32 cellular contexts compared by ENCODE assay signal in genomic region chr1:154803203-154803920, GRCh38.
DNase-seq lines count a peak whose midpoint lies in the region; ATAC-seq and TF ChIP-seq lines count a peak whose summit lies in the region.
"Had no signal": no experiment of that assay in that cellular context is flagged by ENCODE, and none has a peak within 500 bp of the region (broad histone marks: within the 10 kb centered on the region; RNA-seq: fewer than 3 reads in every experiment).

No MANE protein-coding gene starts in this region.

- DNase-seq in EH (ENCODE audit: low read depth), result peak; percentile 9
- peak; percentile 62 to 66 for DNase-seq in SHP77 (lab: John Stamatoyannopoulos, UW)
- peak; percentile 8 for DNase-seq in mesenchymal stem cell
- no peak for DNase-seq in activated CD4-positive, alpha-beta memory T cell treated with anti-CD3 and anti-CD28 coated beads for 36 hours
- no peak for DNase-seq in activated naive CD8-positive, alpha-beta T cell treated with anti-CD3 and anti-CD28 coated beads, Interleukin-2, amount 50 U/mL, for 24 hours
- no peak for DNase-seq in NCI-H2107 treated with DMSO at 0.1 percent for 48 hours (lab: John Stamatoyannopoulos, UW; ENCODE audit: unreplicated experiment)
- DNase-seq in osteocyte (ENCODE audit: extremely low spot score, unreplicated experiment), result no peak
- DNase-seq: ACHN; activated CD4-positive, alpha-beta T cell treated with anti-CD3 and anti-CD28 coated beads, Interleukin-2, amount 10 ng/mL, durations not matched to agents 24 days and 14 days; activated CD8-positive, alpha-beta memory T cell treated with anti-CD3 and anti-CD28 coated beads, Interleukin-2, amount 10 ng/mL, durations not matched to agents 7 days and 5 days; activated naive CD4-positive, alpha-beta T cell treated with Interleukin-2 at 50 U/mL for 16 hours; activated T-cell treated with anti-CD3 and anti-CD28 coated beads, Interleukin-2, amount 50 U/mL, for 72 hours; adrenal gland; BE2C; brain microvascular endothelial cell; DND-41; left ventricle myocardium superior; midbrain; NCI-H1694; NCI-H2171 treated with DMSO at 0.1 percent for 48 hours; NCI-H510A treated with DMSO at 0.1 percent for 48 hours; ovary; stimulated activated CD4-positive, alpha-beta T cell treated with anti-CD3 and anti-CD28 coated beads, Interleukin-4, amount 100 ng/mL, for 24 hours; T-helper 2 cell had no signal

- no peak overlapping the region for H2BK120ac ChIP-seq in mesenchymal stem cell (ENCODE audit: low read depth, low read length)

- no peak overlapping the region for H2AFZ ChIP-seq in mesenchymal stem cell (ENCODE audit: low read depth, low read length)

- ATAC-seq in activated naive CD8-positive, alpha-beta T cell treated with anti-CD3 and anti-CD28 coated beads, Interleukin-2, amount 50 U/mL, for 24 hours, result no peak
- ATAC-seq: activated CD8-positive, alpha-beta memory T cell treated with anti-CD3 and anti-CD28 coated beads, Interleukin-2, amount 10 ng/mL, durations not matched to agents 7 days and 5 days; activated T-cell treated with anti-CD3 and anti-CD28 coated beads, Interleukin-2, amount 50 U/mL, for 72 hours; HCT116; stimulated activated effector memory CD8-positive, alpha-beta T cell treated with anti-CD3 and anti-CD28 coated beads, Interleukin-12 subunit alpha, Interleukin-12 subunit beta, amount 100 ng/mL, for 72 hours had no signal

- H3K4me2 ChIP-seq in BLaER1 (peak overlapping the region; percentile 39), mesenchymal stem cell (ENCODE audit: low read length, poor library complexity, severe bottlenecking) (no peak overlapping the region)
- H3K4me2 ChIP-seq: KMS-11 had no signal

- no peak overlapping the region for H3K4me3 Mint-ChIP-seq in activated CD4-positive, alpha-beta memory T cell treated with anti-CD3 and anti-CD28 coated beads for 36 hours
- H3K4me3 Mint-ChIP-seq in activated naive CD8-positive, alpha-beta T cell treated with anti-CD3 and anti-CD28 coated beads, Interleukin-2, amount 50 U/mL, for 24 hours, result no peak overlapping the region
- H3K4me3 Mint-ChIP-seq in osteocyte (ENCODE audit: unreplicated experiment), result no peak overlapping the region
- H3K4me3 Mint-ChIP-seq: activated CD4-positive, alpha-beta T cell treated with anti-CD3 and anti-CD28 coated beads, Interleukin-2, amount 10 ng/mL, durations not matched to agents 24 days and 14 days; activated CD8-positive, alpha-beta memory T cell treated with anti-CD3 and anti-CD28 coated beads, Interleukin-2, amount 10 ng/mL, durations not matched to agents 7 days and 5 days; activated T-cell treated with anti-CD3 and anti-CD28 coated beads, Interleukin-2, amount 50 U/mL, for 72 hours; natural killer cell treated with Interleukin-12 subunit alpha and Interleukin-12 subunit beta and Interleukin-15 and Interleukin-18, amount 100 ng/mL, for 72 hours; stimulated activated effector memory CD8-positive, alpha-beta T cell treated with anti-CD3 and anti-CD28 coated beads, Interleukin-12 subunit alpha, Interleukin-12 subunit beta, amount 100 ng/mL, for 72 hours had no signal

- peaks cover 16% of the 10 kb centered on the region for H3K27me3 Mint-ChIP-seq in activated CD4-positive, alpha-beta memory T cell treated with anti-CD3 and anti-CD28 coated beads for 36 hours
- H3K27me3 Mint-ChIP-seq in activated naive CD8-positive, alpha-beta T cell treated with anti-CD3 and anti-CD28 coated beads, Interleukin-2, amount 50 U/mL, for 24 hours, result peaks cover 21% of the 10 kb centered on the region
- H3K27me3 Mint-ChIP-seq in osteocyte (ENCODE audit: unreplicated experiment), result peaks cover 65% of the 10 kb centered on the region

- H3K9ac ChIP-seq in BLaER1, result no peak overlapping the region
- no peak overlapping the region for H3K9ac ChIP-seq in mesenchymal stem cell (ENCODE audit: low read length)
- H3K9ac ChIP-seq: KMS-11 had no signal

- H3K4me1 ChIP-seq in BLaER1 (peaks cover 52% of the 10 kb centered on the region), mesenchymal stem cell (ENCODE audit: control insufficient read depth, insufficient read depth, low read depth, low read length) (no peaks in the 10 kb centered on the region)
- H3K4me1 ChIP-seq: adrenal gland had no signal

- WGBS in mesenchymal stem cell, result 76% methylated on average over 8 of the region's 8 CpGs

- peaks cover 2% of the 10 kb centered on the region; the same call in 1 of the 2 replicates for H4K20me1 ChIP-seq in BLaER1

- H3K27ac Mint-ChIP-seq in activated CD4-positive, alpha-beta memory T cell treated with anti-CD3 and anti-CD28 coated beads for 36 hours, result no peak overlapping the region
- no peak overlapping the region for H3K27ac Mint-ChIP-seq in activated naive CD8-positive, alpha-beta T cell treated with anti-CD3 and anti-CD28 coated beads, Interleukin-2, amount 50 U/mL, for 24 hours
- no peak overlapping the region for H3K27ac Mint-ChIP-seq in osteocyte (ENCODE audit: unreplicated experiment)
- H3K27ac Mint-ChIP-seq: activated CD4-positive, alpha-beta T cell treated with anti-CD3 and anti-CD28 coated beads, Interleukin-2, amount 10 ng/mL, durations not matched to agents 24 days and 14 days; activated CD8-positive, alpha-beta memory T cell treated with anti-CD3 and anti-CD28 coated beads, Interleukin-2, amount 10 ng/mL, durations not matched to agents 7 days and 5 days; activated T-cell treated with anti-CD3 and anti-CD28 coated beads, Interleukin-2, amount 50 U/mL, for 72 hours; natural killer cell treated with Interleukin-12 subunit alpha and Interleukin-12 subunit beta and Interleukin-15 and Interleukin-18, amount 100 ng/mL, for 72 hours; stimulated activated effector memory CD8-positive, alpha-beta T cell treated with anti-CD3 and anti-CD28 coated beads, Interleukin-12 subunit alpha, Interleukin-12 subunit beta, amount 100 ng/mL, for 72 hours had no signal

- no peaks in the 10 kb centered on the region for H3K4me1 Mint-ChIP-seq in activated CD4-positive, alpha-beta memory T cell treated with anti-CD3 and anti-CD28 coated beads for 36 hours (ENCODE audit: low read depth)
- H3K4me1 Mint-ChIP-seq in activated naive CD8-positive, alpha-beta T cell treated with anti-CD3 and anti-CD28 coated beads, Interleukin-2, amount 50 U/mL, for 24 hours, result peaks cover 5% of the 10 kb centered on the region
- no peaks in the 10 kb centered on the region for H3K4me1 Mint-ChIP-seq in osteocyte (ENCODE audit: unreplicated experiment)
- H3K4me1 Mint-ChIP-seq: activated CD8-positive, alpha-beta memory T cell treated with anti-CD3 and anti-CD28 coated beads, Interleukin-2, amount 10 ng/mL, durations not matched to agents 7 days and 5 days; stimulated activated effector memory CD8-positive, alpha-beta T cell treated with anti-CD3 and anti-CD28 coated beads, Interleukin-12 subunit alpha, Interleukin-12 subunit beta, amount 100 ng/mL, for 72 hours had no signal

- H2AK5ac ChIP-seq in mesenchymal stem cell (ENCODE audit: low read length, severe bottlenecking), result no peak overlapping the region

- no peak overlapping the region for H3K4ac ChIP-seq in mesenchymal stem cell (ENCODE audit: low read depth in 1 of 2, low read length in 2 of 2)

- no peak overlapping the region for H4K91ac ChIP-seq in mesenchymal stem cell (ENCODE audit: low read length)

- no peak overlapping the region for H2BK12ac ChIP-seq in mesenchymal stem cell (ENCODE audit: low read length in 2 of 2)

- no peak overlapping the region for H3K23ac ChIP-seq in mesenchymal stem cell (ENCODE audit: low read length in 2 of 2)

- no peak overlapping the region for H2BK5ac ChIP-seq in mesenchymal stem cell (ENCODE audit: low read depth, low read length, poor library complexity, severe bottlenecking)

- intact Hi-C loops in activated CD4-positive, alpha-beta memory T cell treated with anti-CD3 and anti-CD28 coated beads for 36 hours (cut with micrococcal nuclease), result no loop called here

- no peaks in the 10 kb centered on the region for H3K9me3 Mint-ChIP-seq in activated CD4-positive, alpha-beta memory T cell treated with anti-CD3 and anti-CD28 coated beads for 36 hours
- no peaks in the 10 kb centered on the region for H3K9me3 Mint-ChIP-seq in activated naive CD8-positive, alpha-beta T cell treated with anti-CD3 and anti-CD28 coated beads, Interleukin-2, amount 50 U/mL, for 24 hours
- no peaks in the 10 kb centered on the region for H3K9me3 Mint-ChIP-seq in osteocyte (ENCODE audit: unreplicated experiment)
- H3K9me3 Mint-ChIP-seq: activated CD4-positive, alpha-beta T cell treated with anti-CD3 and anti-CD28 coated beads, Interleukin-2, amount 10 ng/mL, durations not matched to agents 24 days and 14 days; activated T-cell treated with anti-CD3 and anti-CD28 coated beads, Interleukin-2, amount 50 U/mL, for 72 hours; natural killer cell treated with Interleukin-12 subunit alpha and Interleukin-12 subunit beta and Interleukin-15 and Interleukin-18, amount 100 ng/mL, for 72 hours; stimulated activated effector memory CD8-positive, alpha-beta T cell treated with anti-CD3 and anti-CD28 coated beads, Interleukin-12 subunit alpha, Interleukin-12 subunit beta, amount 100 ng/mL, for 72 hours had no signal

- H3K27me3 ChIP-seq in BLaER1 (peaks cover 30% of the 10 kb centered on the region), mesenchymal stem cell (ENCODE audit: control insufficient read depth in 1 of 2, insufficient read depth in 1 of 2, low read length in 2 of 2) (peaks cover 90 to 94% of the 10 kb centered on the region in 2 experiments)
- H3K27me3 ChIP-seq: adrenal gland, BE2C, ovary, right atrium auricular region had no signal

- H3K27ac ChIP-seq in BLaER1 (no peak overlapping the region), mesenchymal stem cell (ENCODE audit: low read length, poor library complexity, severe bottlenecking) (no peak overlapping the region)
- H3K27ac ChIP-seq: adrenal gland, brain microvascular endothelial cell, HL-60, KMS-11, ovary, right atrium auricular region, RWPE1 had no signal

- CTCF ChIA-PET in activated CD4-positive, alpha-beta memory T cell treated with anti-CD3 and anti-CD28 coated beads for 36 hours (lab: Charles Lee), result no interaction called here

- POLR2A ChIA-PET in activated CD4-positive, alpha-beta memory T cell treated with anti-CD3 and anti-CD28 coated beads for 36 hours (lab: Charles Lee), result no interaction called here

- no peaks in the 10 kb centered on the region for H3K36me3 Mint-ChIP-seq in activated CD4-positive, alpha-beta memory T cell treated with anti-CD3 and anti-CD28 coated beads for 36 hours
- no peaks in the 10 kb centered on the region for H3K36me3 Mint-ChIP-seq in activated naive CD8-positive, alpha-beta T cell treated with anti-CD3 and anti-CD28 coated beads, Interleukin-2, amount 50 U/mL, for 24 hours (ENCODE audit: low read depth)
- no peaks in the 10 kb centered on the region for H3K36me3 Mint-ChIP-seq in osteocyte (ENCODE audit: unreplicated experiment)
- H3K36me3 Mint-ChIP-seq: activated CD8-positive, alpha-beta memory T cell treated with anti-CD3 and anti-CD28 coated beads, Interleukin-2, amount 10 ng/mL, durations not matched to agents 7 days and 5 days; natural killer cell treated with Interleukin-12 subunit alpha and Interleukin-12 subunit beta and Interleukin-15 and Interleukin-18, amount 100 ng/mL, for 72 hours; stimulated activated effector memory CD8-positive, alpha-beta T cell treated with anti-CD3 and anti-CD28 coated beads, Interleukin-12 subunit alpha, Interleukin-12 subunit beta, amount 100 ng/mL, for 72 hours had no signal

- TF ChIP-seq CTCF in osteocyte (IDR thresholded peaks at IDR 0.05), result no peak

- no peak overlapping the region for H3K14ac ChIP-seq in mesenchymal stem cell (ENCODE audit: low read length in 2 of 2)

- H3K18ac ChIP-seq in mesenchymal stem cell (ENCODE audit: low read depth in 1 of 2, low read length in 2 of 2), result no peak overlapping the region

- H3K9me3 ChIP-seq in BLaER1, result no peaks in the 10 kb centered on the region
- H3K9me3 ChIP-seq in mesenchymal stem cell (ENCODE audit: control insufficient read depth, low read length), result no peaks in the 10 kb centered on the region
- H3K9me3 ChIP-seq: adrenal gland, BE2C, ovary, right atrium auricular region had no signal

- H2BK15ac ChIP-seq in mesenchymal stem cell (ENCODE audit: low read depth, poor library complexity, severe bottlenecking), result no peak overlapping the region

- no peaks in the 10 kb centered on the region for H3K79me1 ChIP-seq in mesenchymal stem cell (replicated peaks; ENCODE audit: low read length, poor library complexity, severe bottlenecking)

- peak overlapping the region; percentile 16 for H4K8ac ChIP-seq in mesenchymal stem cell (ENCODE audit: low read length)

- H3K36me3 ChIP-seq in BLaER1 (no peaks in the 10 kb centered on the region), mesenchymal stem cell (ENCODE audit: control insufficient read depth in 1 of 2, insufficient read depth in 2 of 2, low read depth in 1 of 2, low read length in 2 of 2) (no peaks in the 10 kb centered on the region)
- H3K36me3 ChIP-seq: adrenal gland, BE2C, brain microvascular endothelial cell, ovary, right atrium auricular region had no signal

- no peak overlapping the region for H3K4me3 ChIP-seq in BLaER1
- no peak overlapping the region for H3K4me3 ChIP-seq in mesenchymal stem cell (ENCODE audit: insufficient read depth in 1 of 2, low read depth in 1 of 2, low read length in 2 of 2)
- H3K4me3 ChIP-seq: adrenal gland, ovary, right atrium auricular region had no signal

Comparison
In these comparisons a context has a peak if more than half of its experiments do, and no peak if none do; other contexts are left out.
1. DNase-seq: peak in EH (single experiment), SHP77 (2 of 2) and mesenchymal stem cell (single experiment); none in activated CD4-positive, alpha-beta memory T cell treated with anti-CD3 and anti-CD28 coated beads for 36 hours (single experiment), activated naive CD8-positive, alpha-beta T cell treated with anti-CD3 and anti-CD28 coated beads, Interleukin-2, amount 50 U/mL, for 24 hours (single experiment), NCI-H2107 treated with DMSO at 0.1 percent for 48 hours (single experiment) and osteocyte (single experiment).